Comparison of ENCODE assay signal across 11 cellular contexts in genomic region chr19:16497042-16497441, GRCh38. TPM values are rescaled to one million over a fixed set of nuclear protein-coding genes. Genes with fewer than 3 reads are reported as not detected.
DNase-seq lines count a peak whose midpoint lies in the region; ATAC-seq and TF ChIP-seq lines count a peak whose summit lies in the region.
"Had no signal": no experiment of that assay in that cellular context is flagged by ENCODE, and none has a peak within 500 bp of the region (broad histone marks: within the 10 kb centered on the region; RNA-seq: fewer than 3 reads in every experiment).

No MANE protein-coding gene starts in this region.

- CTCF ChIA-PET in Panc1 (lab: Charles Lee): no interaction called here

- peak overlapping the region; percentile 78 to 80 for H3K4me3 ChIP-seq in Panc1 (ENCODE audit: low read depth in 2 of 2, low read length in 2 of 2)
- H3K4me3 ChIP-seq in esophagus muscularis mucosa: peak overlapping the region; percentile 65 to 95 (median 82)
- H3K4me3 ChIP-seq in retinal pigment epithelial cell (ENCODE audit: low read length): peak overlapping the region; percentile 87

- intact Hi-C loops in Panc1 (cut with micrococcal nuclease; ENCODE audit: unreplicated experiment): no loop called here
- intact Hi-C loops in esophagus muscularis mucosa (cut with DNase I): no loop called here

- no peak for DNase-seq in Panc1 (ENCODE audit: low read depth, low spot score)
- no peak for DNase-seq in esophagus muscularis mucosa (ENCODE audit: extremely low spot score)
- no peak for DNase-seq in retinal pigment epithelial cell (ENCODE audit: low read depth)
- DNase-seq in iPS-NIHi11 (ENCODE audit: low spot score): no peak
- no peak for DNase-seq in stimulated activated CD4-positive, alpha-beta T cell treated with anti-CD3 and anti-CD28 coated beads, Interleukin-2, amount 100 ng/mL, for 48 hours
- no peak for DNase-seq in COR-L47 (lab: John Stamatoyannopoulos, UW)
- DNase-seq in HuH-7.5 (ENCODE audit: low spot score): no peak
- DNase-seq: stimulated activated CD4-positive, alpha-beta T cell treated with anti-CD3 and anti-CD28 coated beads, Interleukin-2, amount 100 ng/mL, for 24 hours had no signal

- no peak for TF ChIP-seq POLR2A in esophagus muscularis mucosa (IDR thresholded peaks at IDR 0.05; ENCODE audit: low read depth)

- H3K27ac ChIP-seq in Panc1 (ENCODE audit: low read length) (peak overlapping the region; percentile 76; the same call in 1 of the 2 replicates), esophagus muscularis mucosa (replicated peaks in 1 of 4) (peak overlapping the region; percentile 74 to 92 (median 84))

- no peaks in the 10 kb centered on the region for H3K9me3 ChIP-seq in ES-I3 (ENCODE audit: control insufficient read depth, insufficient read depth, low read length)
- no peaks in the 10 kb centered on the region for H3K9me3 ChIP-seq in Panc1 (ENCODE audit: control insufficient read depth, insufficient read depth, low read depth, low read length)
- H3K9me3 ChIP-seq in esophagus muscularis mucosa: no peaks in the 10 kb centered on the region

- TF ChIP-seq CTCF in Panc1 (IDR thresholded peaks at IDR 0.05) (no peak), esophagus muscularis mucosa (IDR thresholded peaks at IDR 0.05) (no peak), retinal pigment epithelial cell (conservative IDR thresholded peaks at IDR 0.05; ENCODE audit: low read depth, low read length) (no peak)

- 87% methylated on average over 12 of the region's 12 CpGs for WGBS in esophagus muscularis mucosa

- POLR2A ChIA-PET in Panc1 (lab: Charles Lee): no interaction called here

- H3K27me3 ChIP-seq in Panc1 (ENCODE audit: control insufficient read depth, insufficient read depth, low read length) (no peaks in the 10 kb centered on the region), esophagus muscularis mucosa (no peaks in the 10 kb centered on the region)

- no peak for ATAC-seq in Panc1

- TF ChIP-seq EP300 in esophagus muscularis mucosa (IDR thresholded peaks at IDR 0.05): no peak

- H3K36me3 ChIP-seq in ES-I3 (ENCODE audit: insufficient read depth, low read length): no peaks in the 10 kb centered on the region
- H3K36me3 ChIP-seq in Panc1 (ENCODE audit: control insufficient read depth, insufficient read depth, low read length): no peaks in the 10 kb centered on the region
- peaks cover 6 to 20% (median 11%) of the 10 kb centered on the region in 4 donors for H3K36me3 ChIP-seq in esophagus muscularis mucosa

- no TSS peak for BruUV-seq in Panc1 (replicated peaks; lab: Mats Ljungman, UMichigan)

- peak overlapping the region; percentile 65; the same call in 1 of the 2 replicates for H3K9ac ChIP-seq in ES-I3 (ENCODE audit: low read depth, low read length)

- H3K4me1 ChIP-seq in ES-I3 (ENCODE audit: insufficient read depth, low read length) (0 out of 2 replicates have a peak, but pooled peaks cover 4% of the 10 kb centered on the region), Panc1 (ENCODE audit: control insufficient read depth, insufficient read depth, low read length) (no peaks in the 10 kb centered on the region), esophagus muscularis mucosa (peaks cover 7 to 26% (median 18%) of the 10 kb centered on the region in 4 donors)

- in situ Hi-C loops in Panc1 (cut with HindIII; ENCODE audit: low pct_unique_long_range_greater_than_20kb, low sequenced_read_pairs): no loop called here

RNA-seq across cellular contexts. Expression of gene C19orf44, which starts 0.8 kb away (rescaled TPM):
- total RNA-seq in Panc1 (2021; ENCODE audit: unreplicated experiment) (4.4 TPM), esophagus muscularis mucosa (10 to 100 TPM in 1 of 4 donors, 1 to 10 TPM in 3; 7.0 to 10.4 (median 8.5) TPM)
- 6.0 TPM for polyA plus RNA-seq in Panc1 (2012; ENCODE audit: insufficient read length)

RNA-seq across cellular contexts. Expression of gene CALR3, which starts 1.1 kb away (rescaled TPM):
- total RNA-seq in Panc1 (2021; ENCODE audit: unreplicated experiment) (not detected), esophagus muscularis mucosa (not detected)
- not detected for polyA plus RNA-seq in Panc1 (2012; ENCODE audit: insufficient read length)
- total RNA-seq: dermis microvascular lymphatic vessel endothelial cell, NCI-H460 had no signal

RNA-seq across cellular contexts. Expression of gene EPS15L1, which starts 25.3 kb away (rescaled TPM):
- total RNA-seq in Panc1 (2021; ENCODE audit: unreplicated experiment) (34.2 TPM), esophagus muscularis mucosa (10 to 100 TPM; 14.2 to 30.8 (median 18.0) TPM)
- 27.1 TPM for polyA plus RNA-seq in Panc1 (2012; ENCODE audit: insufficient read length)

RNA-seq across cellular contexts. Expression of gene CHERP, which starts 45.2 kb away (rescaled TPM):
- total RNA-seq in Panc1 (2021; ENCODE audit: unreplicated experiment): 48.3 TPM
- 49.8 TPM for polyA plus RNA-seq in Panc1 (2012; ENCODE audit: insufficient read length)
- 10 to 100 TPM in 3 of 4 donors, 1 to 10 TPM in 1; 9.1 to 18.0 (median 12.9) TPM for total RNA-seq in esophagus muscularis mucosa
